21 cellular contexts compared by ENCODE assay signal in the genomic region with DNA sequence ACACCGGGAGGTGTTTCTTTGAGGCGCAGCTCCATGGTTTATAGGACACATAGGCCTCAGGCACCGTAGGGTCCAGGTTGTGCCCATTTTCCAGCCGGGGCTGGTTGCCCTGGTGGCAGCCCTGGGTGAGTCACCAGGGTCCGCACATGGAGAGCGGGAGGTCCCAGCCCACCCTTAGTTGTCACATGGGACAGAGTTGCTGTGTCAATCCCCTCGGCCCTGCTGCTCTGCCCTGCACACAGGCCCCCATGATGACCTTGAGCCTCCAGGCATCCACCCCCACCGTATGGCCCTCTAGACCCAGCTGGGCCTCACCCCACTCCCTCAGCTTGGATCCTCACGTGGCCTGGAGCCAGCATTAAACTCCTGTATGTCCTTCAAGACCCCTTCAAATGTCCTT. TPM values are rescaled to one million over a fixed set of nuclear protein-coding genes. Genes with fewer than 3 reads are reported as not detected.
DNase-seq lines count a peak whose midpoint lies in the region; ATAC-seq and TF ChIP-seq lines count a peak whose summit lies in the region.
"Had no signal": no experiment of that assay in that cellular context is flagged by ENCODE, and none has a peak within 500 bp of the region (broad histone marks: within the 10 kb centered on the region; RNA-seq: fewer than 3 reads in every experiment).

No MANE protein-coding gene starts in this region.

- no peak overlapping the region for H4K8ac ChIP-seq in neuronal stem cell (ENCODE audit: low read depth, low read length)

- H3K79me1 ChIP-seq in neuronal stem cell (ENCODE audit: low read depth, low read length), result peaks cover 2% of the 10 kb centered on the region

- ATAC-seq in left cardiac atrium (no peak), gastroesophageal sphincter (no peak)
- ATAC-seq: heart left ventricle, left lobe of liver, upper lobe of right lung had no signal

- no peak overlapping the region for H3K27ac ChIP-seq in right atrium auricular region
- peak overlapping the region; percentile 78 to 96 (median 94) for H3K27ac ChIP-seq in gastroesophageal sphincter
- no peak overlapping the region for H3K27ac ChIP-seq in neuronal stem cell (replicated peaks; ENCODE audit: low read length)
- H3K27ac ChIP-seq in vagina, result peak overlapping the region; percentile 88
- H3K27ac ChIP-seq: BLaER1 treated with 17β-estradiol and CSF1 and Interleukin-3, amounts not matched to agents 10 nM and 100 nM; HL-60; upper lobe of right lung had no signal

- H3K9me3 ChIP-seq in right atrium auricular region, result no peaks in the 10 kb centered on the region
- H3K9me3 ChIP-seq in gastroesophageal sphincter, result no peaks in the 10 kb centered on the region
- H3K9me3 ChIP-seq in neuronal stem cell (replicated peaks in 1 of 2; ENCODE audit: control insufficient read depth in 2 of 2, insufficient read depth in 1 of 2, low read depth in 1 of 2, low read length in 2 of 2), result peaks cover 0 to 3% of the 10 kb centered on the region in 2 donors
- H3K9me3 ChIP-seq in vagina, result no peaks in the 10 kb centered on the region
- H3K9me3 ChIP-seq: BLaER1 treated with 17β-estradiol and CSF1 and Interleukin-3, amounts not matched to agents 10 nM and 100 nM; heart left ventricle; SK-N-SH; upper lobe of right lung had no signal

- no peak for TF ChIP-seq EP300 in gastroesophageal sphincter (IDR thresholded peaks at IDR 0.05)

- H2BK12ac ChIP-seq in neuronal stem cell (ENCODE audit: low read length), result no peak overlapping the region

- peaks cover 0 to 35% of the 10 kb centered on the region in 2 donors for H3K4me1 ChIP-seq in right atrium auricular region
- H3K4me1 ChIP-seq in gastroesophageal sphincter, result peaks cover 9 to 100% (median 68%) of the 10 kb centered on the region in 3 donors
- H3K4me1 ChIP-seq in neuronal stem cell (ENCODE audit: control insufficient read depth in 2 of 2, insufficient read depth in 1 of 2, low read depth in 1 of 2, low read length in 2 of 2), result peaks cover 13 to 30% of the 10 kb centered on the region in 2 donors
- H3K4me1 ChIP-seq in vagina, result peaks cover 92% of the 10 kb centered on the region

- no peak overlapping the region for H2BK120ac ChIP-seq in neuronal stem cell (ENCODE audit: low read depth, low read length)

- H3K14ac ChIP-seq in neuronal stem cell (ENCODE audit: low read length), result no peak overlapping the region

- H3K36me3 ChIP-seq in right atrium auricular region (peaks cover 7% of the 10 kb centered on the region), gastroesophageal sphincter (peaks cover 0 to 42% of the 10 kb centered on the region in 2 donors), neuronal stem cell (replicated peaks in 1 of 2; ENCODE audit: control insufficient read depth in 2 of 2, insufficient read depth in 2 of 2, low read length in 2 of 2) (peaks cover 4 to 12% of the 10 kb centered on the region in 2 donors), vagina (peaks cover 0 to 5% of the 10 kb centered on the region in 2 donors)

- H3K4me2 ChIP-seq in neuronal stem cell (ENCODE audit: insufficient read depth, low read length, poor library complexity, severe bottlenecking), result no peak overlapping the region
- H3K4me2 ChIP-seq: BLaER1 treated with 17β-estradiol and CSF1 and Interleukin-3, amounts not matched to agents 10 nM and 100 nM; SK-N-SH had no signal

- WGBS in gastroesophageal sphincter (ENCODE audit: low coverage in 1 of 2), 2 donors, result no CpG with 5 or more reads among the region's 9 CpGs
- WGBS in neuronal stem cell (ENCODE audit: extremely low coverage in 2 of 2, insufficient read length in 2 of 2, insufficient replicate concordance in 1 of 2), 2 donors, result no CpG with 5 or more reads among the region's 9 CpGs

- no peak overlapping the region for H3K9ac ChIP-seq in neuronal stem cell (ENCODE audit: low read depth, low read length, poor library complexity)
- H3K9ac ChIP-seq: SK-N-SH had no signal

- H3K4me3 ChIP-seq in right atrium auricular region, result no peak overlapping the region
- no peak overlapping the region for H3K4me3 ChIP-seq in gastroesophageal sphincter
- H3K4me3 ChIP-seq in neuronal stem cell (ENCODE audit: low read length in 2 of 2), result no peak overlapping the region
- H3K4me3 ChIP-seq in vagina, result no peak overlapping the region
- H3K4me3 ChIP-seq: BLaER1 treated with 17β-estradiol and CSF1 and Interleukin-3, amounts not matched to agents 10 nM and 100 nM; heart left ventricle; upper lobe of right lung had no signal

- H3K27me3 ChIP-seq in right atrium auricular region (no peaks in the 10 kb centered on the region), gastroesophageal sphincter (no peaks in the 10 kb centered on the region), neuronal stem cell (ENCODE audit: control insufficient read depth in 3 of 3, insufficient read depth in 3 of 3, low read depth in 1 of 3, low read length in 3 of 3) (no peaks in the 10 kb centered on the region), vagina (no peaks in the 10 kb centered on the region)
- H3K27me3 ChIP-seq: heart left ventricle, upper lobe of right lung had no signal

- TF ChIP-seq CTCF in right atrium auricular region (IDR thresholded peaks at IDR 0.05) (no peak), gastroesophageal sphincter (IDR thresholded peaks at IDR 0.05) (no peak), vagina (IDR thresholded peaks at IDR 0.05) (no peak)

- DNase-seq in left cardiac atrium (peak; percentile 22), right atrium auricular region (ENCODE audit: low spot score) (no peak), neuronal stem cell (ENCODE audit: low spot score) (no peak), vagina (ENCODE audit: extremely low spot score in 2 of 2) (no peak), NCI-H2227 (lab: John Stamatoyannopoulos, UW; ENCODE audit: unreplicated experiment) (no peak), AG08396 (ENCODE audit: low spot score) (no peak), glomerular visceral epithelial cell (ENCODE audit: extremely low spot score) (no peak)
- DNase-seq: ACHN; activated CD4-positive, alpha-beta T cell treated with anti-CD3 and anti-CD28 coated beads, Interleukin-2, amount 10 ng/mL, durations not matched to agents 7 days and 5 days; effector CD8-positive, alpha-beta T cell; GOT3; NCI-H524; retina; SK-N-SH; T-helper 2 cell; upper lobe of right lung had no signal

- H4K91ac ChIP-seq in neuronal stem cell (ENCODE audit: low read depth, low read length, poor library complexity), result no peak overlapping the region

- no peak overlapping the region for H3K18ac ChIP-seq in neuronal stem cell (ENCODE audit: low read length)

- TF ChIP-seq POLR2A in gastroesophageal sphincter (IDR thresholded peaks at IDR 0.05) (no peak), vagina (IDR thresholded peaks at IDR 0.05) (no peak)

- peak overlapping the region; percentile 25 for H2AK5ac ChIP-seq in neuronal stem cell (ENCODE audit: low read depth, low read length)

- no peak overlapping the region for H3K4ac ChIP-seq in neuronal stem cell (ENCODE audit: low read length)

- intact Hi-C loops in left cardiac atrium (cut with DNase I) (no loop called here), vagina (cut with DNase I) (no loop called here)

- no peak overlapping the region for H2BK5ac ChIP-seq in neuronal stem cell (ENCODE audit: low read length)

- H3K23ac ChIP-seq in neuronal stem cell (ENCODE audit: low read depth, low read length, poor library complexity), result no peak overlapping the region

- no peak overlapping the region for H2AFZ ChIP-seq in neuronal stem cell (ENCODE audit: low read length)

- no peak overlapping the region for H2BK15ac ChIP-seq in neuronal stem cell (ENCODE audit: low read length)

RNA-seq across cellular contexts. Expression of gene TRMT61A, which starts 7.7 kb away (rescaled TPM):
- total RNA-seq in left cardiac atrium (1 to 10 TPM; 6.0 to 8.5 TPM), right atrium auricular region (1 to 10 TPM; 4.4 to 7.4 TPM), gastroesophageal sphincter (10 to 100 TPM; 22.5 to 45.2 (median 30.9) TPM), vagina (17.7 TPM)
- polyA plus RNA-seq in neuronal stem cell (2013, experiment 1 of 2), result 2.1 TPM
- polyA plus RNA-seq in neuronal stem cell (2013, experiment 2 of 2), result 2.2 TPM

RNA-seq across cellular contexts. Expression of gene CKB, which starts 14.1 kb away (rescaled TPM):
- 100 to 1,000 TPM; 407 to 412 TPM for total RNA-seq in left cardiac atrium
- total RNA-seq in right atrium auricular region, result 100 to 1,000 TPM; 546 to 707 TPM
- 1,000 to 10,000 TPM in 2 of 4 donors, 100 to 1,000 TPM in 2; 453 to 1,624 (median 922) TPM for total RNA-seq in gastroesophageal sphincter
- 418 TPM for polyA plus RNA-seq in neuronal stem cell (2013, experiment 1 of 2)
- 412 TPM for polyA plus RNA-seq in neuronal stem cell (2013, experiment 2 of 2)
- total RNA-seq in vagina, result 179 TPM

RNA-seq across cellular contexts. Expression of gene BAG5, which starts 25.8 kb away (rescaled TPM):
- 10 to 100 TPM; 15.2 to 23.6 TPM for total RNA-seq in left cardiac atrium
- total RNA-seq in right atrium auricular region, result 10 to 100 TPM; 16.1 to 17.7 TPM
- 10 to 100 TPM; 31.1 to 41.3 (median 38.5) TPM for total RNA-seq in gastroesophageal sphincter
- polyA plus RNA-seq in neuronal stem cell (2013, experiment 1 of 2), result 11.7 TPM
- 11.8 TPM for polyA plus RNA-seq in neuronal stem cell (2013, experiment 2 of 2)
- total RNA-seq in vagina, result 21.6 TPM

RNA-seq across cellular contexts. Expression of gene COA8, which starts 26.1 kb away (rescaled TPM):
- 10 to 100 TPM; 37.8 to 42.5 TPM for total RNA-seq in left cardiac atrium
- 10 to 100 TPM; 21.3 to 53.2 TPM for total RNA-seq in right atrium auricular region
- 10 to 100 TPM; 25.8 to 41.4 (median 28.4) TPM for total RNA-seq in gastroesophageal sphincter
- polyA plus RNA-seq in neuronal stem cell (2013, experiment 1 of 2), result 45.8 TPM
- 47.5 TPM for polyA plus RNA-seq in neuronal stem cell (2013, experiment 2 of 2)
- 17.2 TPM for total RNA-seq in vagina

Comparison
In these comparisons a context has a peak if more than half of its experiments do, and no peak if none do; other contexts are left out.
1. H3K27ac ChIP-seq: peak in gastroesophageal sphincter (4 of 4) and vagina (single experiment); none in right atrium auricular region (0 of 2) and neuronal stem cell (single experiment).